9 cellular contexts compared by ENCODE assay signal in genomic region chr21:39660191-39660590, GRCh38. TPM values are rescaled to one million over a fixed set of nuclear protein-coding genes. Genes with fewer than 3 reads are reported as not detected.
A peak's percentile ranks its signal among the peaks of the same experiment; 100 is the strongest.
DNase-seq lines count a peak whose midpoint lies in the region; ATAC-seq and TF ChIP-seq lines count a peak whose summit lies in the region.
"Had no signal": no experiment of that assay in that cellular context is flagged by ENCODE, and none has a peak within 500 bp of the region (broad histone marks: within the 10 kb centered on the region; RNA-seq: fewer than 3 reads in every experiment).

No MANE protein-coding gene starts in this region.

- H4K20me1 ChIP-seq in OCI-LY7 (ENCODE audit: insufficient read depth, low read length) = no peaks in the 10 kb centered on the region

- H3K27ac Mint-ChIP-seq in stimulated activated effector memory CD8-positive, alpha-beta T cell treated with anti-CD3 and anti-CD28 coated beads, Interleukin-12 subunit alpha, Interleukin-12 subunit beta, amount 100 ng/mL, for 72 hours = no peak overlapping the region

- H3K27me3 ChIP-seq in prostate gland (replicated peaks; ENCODE audit: insufficient read depth) = no peaks in the 10 kb centered on the region
- H3K27me3 ChIP-seq: tibial nerve had no signal

- TF ChIP-seq CTCF in astrocyte of the cerebellum (IDR thresholded peaks at IDR 0.05; ENCODE audit: low read depth, low read length, missing control alignments) (no peak), OCI-LY7 (conservative IDR thresholded peaks at IDR 0.05; ENCODE audit: low read length) (no peak), prostate gland (IDR thresholded peaks at IDR 0.05) (no peak)

- no TSS peak for BruUV-seq in OCI-LY7 (replicated peaks; lab: Mats Ljungman, UMichigan)

- no peak for TF ChIP-seq POLR2A in prostate gland (IDR thresholded peaks at IDR 0.05)

- H3K9me3 ChIP-seq in mesodermal cell (ENCODE audit: control insufficient read depth, low read length) (no peaks in the 10 kb centered on the region), OCI-LY7 (ENCODE audit: low read length) (no peaks in the 10 kb centered on the region), prostate gland (no peaks in the 10 kb centered on the region)
- H3K9me3 ChIP-seq: tibial nerve had no signal

- H3K27ac ChIP-seq in mesodermal cell (ENCODE audit: low read depth, low read length, severe bottlenecking) (peak overlapping the region; percentile 90), OCI-LY7 (ENCODE audit: low read depth, low read length, poor library complexity, severe bottlenecking) (no peak overlapping the region), prostate gland (no peak overlapping the region)
- H3K27ac ChIP-seq: tibial nerve had no signal

- H3K9me3 Mint-ChIP-seq in stimulated activated effector memory CD8-positive, alpha-beta T cell treated with anti-CD3 and anti-CD28 coated beads, Interleukin-12 subunit alpha, Interleukin-12 subunit beta, amount 100 ng/mL, for 72 hours = no peaks in the 10 kb centered on the region

- H3K79me2 ChIP-seq in OCI-LY7 (ENCODE audit: insufficient read depth, low read depth, low read length) = no peaks in the 10 kb centered on the region

- peaks cover 18% of the 10 kb centered on the region for H3K36me3 ChIP-seq in mesodermal cell (ENCODE audit: control insufficient read depth, insufficient read depth, low read length)
- no peaks in the 10 kb centered on the region for H3K36me3 ChIP-seq in OCI-LY7 (ENCODE audit: insufficient read depth, low read length)
- H3K36me3 ChIP-seq in prostate gland = no peaks in the 10 kb centered on the region
- H3K36me3 ChIP-seq: tibial nerve had no signal

- peak; percentile 84 for DNase-seq in COLO668 (lab: John Stamatoyannopoulos, UW; ENCODE audit: unreplicated experiment)
- peak; percentile 97 for DNase-seq in NCI-H1092 treated with DMSO at 0.1 percent for 48 hours (lab: John Stamatoyannopoulos, UW)
- peak; percentile 35 for DNase-seq in astrocyte of the cerebellum (ENCODE audit: low read depth)
- DNase-seq in stimulated activated effector memory CD8-positive, alpha-beta T cell treated with anti-CD3 and anti-CD28 coated beads, Interleukin-12 subunit alpha, Interleukin-12 subunit beta, amount 100 ng/mL, for 72 hours (ENCODE audit: low spot score in 2 of 2) = no peak
- DNase-seq in OCI-LY7 (ENCODE audit: low spot score) = no peak
- DNase-seq in globus pallidus (ENCODE audit: low spot score) = no peak
- no peak for DNase-seq in prostate gland (ENCODE audit: low spot score)

- H3K4me3 Mint-ChIP-seq in stimulated activated effector memory CD8-positive, alpha-beta T cell treated with anti-CD3 and anti-CD28 coated beads, Interleukin-12 subunit alpha, Interleukin-12 subunit beta, amount 100 ng/mL, for 72 hours = no peak overlapping the region

- no peak for ATAC-seq in stimulated activated effector memory CD8-positive, alpha-beta T cell treated with anti-CD3 and anti-CD28 coated beads, Interleukin-12 subunit alpha, Interleukin-12 subunit beta, amount 100 ng/mL, for 72 hours

- CTCF ChIA-PET in OCI-LY7 (lab: Charles Lee; ENCODE audit: unreplicated experiment) = no interaction called here

- in situ Hi-C loops in astrocyte of the cerebellum (cut with HindIII; ENCODE audit: low sequenced_read_pairs) = no loop called here

- no peak overlapping the region for H2AFZ ChIP-seq in OCI-LY7 (ENCODE audit: low read length)

- POLR2A ChIA-PET in OCI-LY7 (lab: Charles Lee) = no interaction called here

- H3K4me3 ChIP-seq in astrocyte of the cerebellum (ENCODE audit: low read depth, low read length) (no peak overlapping the region), mesodermal cell (ENCODE audit: extremely low read depth, insufficient read depth, low read length, poor library complexity, severe bottlenecking) (no peak overlapping the region), OCI-LY7 (ENCODE audit: low read depth, low read length, poor library complexity, severe bottlenecking) (no peak overlapping the region), prostate gland (no peak overlapping the region)
- H3K4me3 ChIP-seq: tibial nerve had no signal

- H3K4me2 ChIP-seq in OCI-LY7 (ENCODE audit: low read length) = no peak overlapping the region

- WGBS in mesodermal cell (ENCODE audit: insufficient coverage in 2 of 2), 2 experiments = 92 to 94% methylated on average over 6 of the region's 7 CpGs
- WGBS in prostate gland = 13% methylated on average over 7 of the region's 7 CpGs

- peaks cover 9% of the 10 kb centered on the region for H3K4me1 Mint-ChIP-seq in stimulated activated effector memory CD8-positive, alpha-beta T cell treated with anti-CD3 and anti-CD28 coated beads, Interleukin-12 subunit alpha, Interleukin-12 subunit beta, amount 100 ng/mL, for 72 hours

- H3K9me2 ChIP-seq in OCI-LY7 (ENCODE audit: insufficient read depth, low read length) = no peaks in the 10 kb centered on the region

- H3K36me3 Mint-ChIP-seq in stimulated activated effector memory CD8-positive, alpha-beta T cell treated with anti-CD3 and anti-CD28 coated beads, Interleukin-12 subunit alpha, Interleukin-12 subunit beta, amount 100 ng/mL, for 72 hours = no peaks in the 10 kb centered on the region

- intact Hi-C loops in OCI-LY7 (cut with micrococcal nuclease; ENCODE audit: unreplicated experiment) (no loop called here), prostate gland (cut with DNase I) (no loop called here)

- H3K4me1 ChIP-seq in mesodermal cell (ENCODE audit: control insufficient read depth, insufficient read depth, low read length, poor library complexity, severe bottlenecking) (peaks cover 33% of the 10 kb centered on the region), OCI-LY7 (ENCODE audit: insufficient read depth, low read length, poor library complexity, severe bottlenecking) (no peaks in the 10 kb centered on the region), prostate gland (replicated peaks) (no peaks in the 10 kb centered on the region)

RNA-seq across cellular contexts. Expression of gene B3GALT5, which starts 47.5 kb away (rescaled TPM):
- polyA plus RNA-seq in mesodermal cell (2013, experiment 1 of 2) = 2.0 TPM
- 1.6 TPM for polyA plus RNA-seq in mesodermal cell (2013, experiment 2 of 2)
- total RNA-seq in OCI-LY7 (2014; rRNA removed; shearing (Covaris generic)) = not detected in 2 replicates
- total RNA-seq in OCI-LY7 (2022) = not detected in 2 replicates
- total RNA-seq in prostate gland = 1 to 10 TPM in 1 of 2 donors, under 1 TPM in 1; 0.64 to 1.2 TPM
- total RNA-seq: tibial nerve had no signal

Comparison
In these comparisons a context has a peak if more than half of its experiments do, and no peak if none do; other contexts are left out.
1. DNase-seq: peak in COLO668 (single experiment), NCI-H1092 treated with DMSO at 0.1 percent for 48 hours (single experiment) and astrocyte of the cerebellum (single experiment); none in stimulated activated effector memory CD8-positive, alpha-beta T cell treated with anti-CD3 and anti-CD28 coated beads, Interleukin-12 subunit alpha, Interleukin-12 subunit beta, amount 100 ng/mL, for 72 hours (0 of 2), OCI-LY7 (single experiment), globus pallidus (single experiment) and prostate gland (single experiment).